14 cellular contexts compared by ENCODE assay signal in genomic region chr1:118914379-118915161, GRCh38.
DNase-seq lines count a peak whose midpoint lies in the region; ATAC-seq and TF ChIP-seq lines count a peak whose summit lies in the region.
"Had no signal": no experiment of that assay in that cellular context is flagged by ENCODE, and none has a peak within 500 bp of the region (broad histone marks: within the 10 kb centered on the region; RNA-seq: fewer than 3 reads in every experiment).

No MANE protein-coding gene starts in this region.

- H4K20me1 ChIP-seq in SK-N-SH (ENCODE audit: insufficient read depth): no peaks in the 10 kb centered on the region

- ATAC-seq in GM18909 (IDR thresholded peaks at IDR 0.05; ENCODE audit: poor library complexity, unreplicated experiment): peak; percentile 70
- peak; percentile 47 for ATAC-seq in HG02678 (IDR thresholded peaks at IDR 0.05; ENCODE audit: unreplicated experiment)
- peak; percentile 48 for ATAC-seq in HG03460 (IDR thresholded peaks at IDR 0.05; ENCODE audit: unreplicated experiment)
- peak; percentile 50 to 57 for ATAC-seq in lower lobe of right lung
- no peak for ATAC-seq in activated T-cell treated with anti-CD3 and anti-CD28 coated beads, Interleukin-2, amount 50 U/mL, for 4 hours

- no peak overlapping the region for H3K27ac ChIP-seq in lower lobe of right lung
- no peak overlapping the region for H3K27ac ChIP-seq in SK-N-SH (ENCODE audit: low read depth in 2 of 2, low read length in 1 of 2)
- H3K27ac ChIP-seq: colonic mucosa, HL-60 had no signal

- H3K4me1 ChIP-seq in lower lobe of right lung (no peaks in the 10 kb centered on the region), SK-N-SH (ENCODE audit: control insufficient read depth in 1 of 2, insufficient read depth in 2 of 2, low read depth in 1 of 2, low read length in 1 of 2) (no peaks in the 10 kb centered on the region)
- H3K4me1 ChIP-seq: colonic mucosa had no signal

- H3K79me2 ChIP-seq in SK-N-SH (ENCODE audit: insufficient read depth): no peaks in the 10 kb centered on the region

- H3K4me1 Mint-ChIP-seq in activated T-cell treated with anti-CD3 and anti-CD28 coated beads, Interleukin-2, amount 50 U/mL, for 4 hours (ENCODE audit: low read depth): no peaks in the 10 kb centered on the region
- H3K4me1 Mint-ChIP-seq in type B pancreatic cell (ENCODE audit: unreplicated experiment): no peaks in the 10 kb centered on the region
- H3K4me1 Mint-ChIP-seq: CD14-positive monocyte had no signal

- no peak overlapping the region for H3K27ac Mint-ChIP-seq in type B pancreatic cell
- H3K27ac Mint-ChIP-seq: CD14-positive monocyte had no signal

- H3K9me3 ChIP-seq in lower lobe of right lung: no peaks in the 10 kb centered on the region
- no peaks in the 10 kb centered on the region for H3K9me3 ChIP-seq in SK-N-SH
- H3K9me3 ChIP-seq: colonic mucosa had no signal

- no peak for TF ChIP-seq EP300 in SK-N-SH (IDR thresholded peaks at IDR 0.05; ENCODE audit: borderline replicate concordance in 1 of 2, low read depth in 1 of 2, low read length in 1 of 2)

- H3K9me2 ChIP-seq in SK-N-SH: no peaks in the 10 kb centered on the region

- no peak for TF ChIP-seq RAD21 in SK-N-SH (IDR thresholded peaks at IDR 0.05; ENCODE audit: low read length)

- no peaks in the 10 kb centered on the region for H3K27me3 ChIP-seq in lower lobe of right lung (ENCODE audit: low read depth)
- no peaks in the 10 kb centered on the region for H3K27me3 ChIP-seq in SK-N-SH (ENCODE audit: insufficient read depth)
- H3K27me3 ChIP-seq: colonic mucosa had no signal

- H3K36me3 Mint-ChIP-seq in activated T-cell treated with anti-CD3 and anti-CD28 coated beads, Interleukin-2, amount 50 U/mL, for 4 hours (ENCODE audit: insufficient read depth): no peaks in the 10 kb centered on the region
- no peaks in the 10 kb centered on the region for H3K36me3 Mint-ChIP-seq in type B pancreatic cell
- H3K36me3 Mint-ChIP-seq: CD14-positive monocyte had no signal

- no peak overlapping the region for H3K4me3 Mint-ChIP-seq in activated T-cell treated with anti-CD3 and anti-CD28 coated beads, Interleukin-2, amount 50 U/mL, for 4 hours
- H3K4me3 Mint-ChIP-seq in type B pancreatic cell: no peak overlapping the region
- H3K4me3 Mint-ChIP-seq: CD14-positive monocyte had no signal

- 2% methylated on average over 2 of the region's 2 CpGs for WGBS in SK-N-SH (ENCODE audit: low lambda C conversion rate)

- no peak for DNase-seq in lower lobe of right lung
- no peak for DNase-seq in stimulated activated CD4-positive, alpha-beta T cell treated with anti-CD3 and anti-CD28 coated beads, Interleukin-4, amount 100 ng/mL, for 1 hour
- DNase-seq in activated T-cell treated with anti-CD3 and anti-CD28 coated beads, Interleukin-2, amount 50 U/mL, for 4 hours: no peak
- DNase-seq in SK-N-SH: no peak
- no peak for DNase-seq in type B pancreatic cell (ENCODE audit: extremely low spot score, unreplicated experiment)
- DNase-seq: colonic mucosa, GF-D8, NCI-H748 treated with DMSO at 0.1 percent for 48 hours, SHP77 had no signal

- no peaks in the 10 kb centered on the region for H3F3A ChIP-seq in SK-N-SH (replicated peaks; ENCODE audit: insufficient read depth)

- CTCF ChIA-PET in SK-N-SH (lab: Yijun Ruan, JAX): no interaction called here

- no peak overlapping the region for H2AFZ ChIP-seq in SK-N-SH (ENCODE audit: low read depth)

- H3K9ac ChIP-seq in SK-N-SH: no peak overlapping the region

- no peak overlapping the region for H3K4me2 ChIP-seq in SK-N-SH

- intact Hi-C loops in lower lobe of right lung (cut with DNase I): no loop called here

- no peaks in the 10 kb centered on the region for H3K9me3 Mint-ChIP-seq in activated T-cell treated with anti-CD3 and anti-CD28 coated beads, Interleukin-2, amount 50 U/mL, for 4 hours
- no peaks in the 10 kb centered on the region for H3K9me3 Mint-ChIP-seq in type B pancreatic cell

- POLR2A ChIA-PET in SK-N-SH (lab: Yijun Ruan, JAX): no interaction called here

- no peak for TF ChIP-seq CTCF in lower lobe of right lung (IDR thresholded peaks at IDR 0.05)
- no peak for TF ChIP-seq CTCF in SK-N-SH (IDR thresholded peaks at IDR 0.05)
- TF ChIP-seq CTCF in type B pancreatic cell (conservative IDR thresholded peaks at IDR 0.05): no peak

- no peaks in the 10 kb centered on the region for H3K36me3 ChIP-seq in lower lobe of right lung
- no peaks in the 10 kb centered on the region for H3K36me3 ChIP-seq in SK-N-SH (replicated peaks in 1 of 2; ENCODE audit: control insufficient read depth in 1 of 2, insufficient read depth in 2 of 2, low read length in 1 of 2)
- H3K36me3 ChIP-seq: colonic mucosa had no signal

- no peaks in the 10 kb centered on the region for H3K27me3 Mint-ChIP-seq in activated T-cell treated with anti-CD3 and anti-CD28 coated beads, Interleukin-2, amount 50 U/mL, for 4 hours (ENCODE audit: low read depth)
- H3K27me3 Mint-ChIP-seq in type B pancreatic cell: peaks cover 13% of the 10 kb centered on the region

- no peak overlapping the region for H3K4me3 ChIP-seq in lower lobe of right lung
- no peak overlapping the region for H3K4me3 ChIP-seq in SK-N-SH (ENCODE audit: low read depth in 2 of 2, low read length in 1 of 2)
- H3K4me3 ChIP-seq: colonic mucosa had no signal

TF ChIP-seq in SK-N-SH, 30 proteins besides CTCF, POLR2A, EP300 and RAD21:
- TF ChIP-seq NFIC (IDR thresholded peaks at IDR 0.05; ENCODE audit: borderline replicate concordance) (no peak), RCOR1 (IDR thresholded peaks at IDR 0.05; ENCODE audit: low read length) (no peak), SIN3A (IDR thresholded peaks at IDR 0.05; ENCODE audit: borderline replicate concordance, low read depth, low read length) (no peak), YY1 (IDR thresholded peaks at IDR 0.05; ENCODE audit: low read depth) (no peak), RFX5 (IDR thresholded peaks at IDR 0.05; ENCODE audit: low read length) (no peak), TEAD4 (IDR thresholded peaks at IDR 0.05; ENCODE audit: borderline replicate concordance, insufficient read depth) (no peak), ELF1 (IDR thresholded peaks at IDR 0.05) (no peak), FOSL2 (IDR thresholded peaks at IDR 0.05; ENCODE audit: borderline replicate concordance, low read depth) (no peak), MEF2A (IDR thresholded peaks at IDR 0.05; ENCODE audit: borderline replicate concordance, low read depth) (no peak), TAF1 (IDR thresholded peaks at IDR 0.05; ENCODE audit: borderline replicate concordance, low read depth, low read length) (no peak), GABPA (IDR thresholded peaks at IDR 0.05; ENCODE audit: low read depth) (no peak), NRF1 (IDR thresholded peaks at IDR 0.05; ENCODE audit: low read depth, low read length) (no peak), FOXM1 (IDR thresholded peaks at IDR 0.05; ENCODE audit: low read depth) (no peak), USF1 (IDR thresholded peaks at IDR 0.05; ENCODE audit: borderline replicate concordance, low read depth) (no peak), EZH2phosphoT487 (IDR thresholded peaks at IDR 0.05; ENCODE audit: borderline replicate concordance, low read depth) (no peak), TCF12 (IDR thresholded peaks at IDR 0.05) (no peak)
- TF ChIP-seq, protein P1, sequence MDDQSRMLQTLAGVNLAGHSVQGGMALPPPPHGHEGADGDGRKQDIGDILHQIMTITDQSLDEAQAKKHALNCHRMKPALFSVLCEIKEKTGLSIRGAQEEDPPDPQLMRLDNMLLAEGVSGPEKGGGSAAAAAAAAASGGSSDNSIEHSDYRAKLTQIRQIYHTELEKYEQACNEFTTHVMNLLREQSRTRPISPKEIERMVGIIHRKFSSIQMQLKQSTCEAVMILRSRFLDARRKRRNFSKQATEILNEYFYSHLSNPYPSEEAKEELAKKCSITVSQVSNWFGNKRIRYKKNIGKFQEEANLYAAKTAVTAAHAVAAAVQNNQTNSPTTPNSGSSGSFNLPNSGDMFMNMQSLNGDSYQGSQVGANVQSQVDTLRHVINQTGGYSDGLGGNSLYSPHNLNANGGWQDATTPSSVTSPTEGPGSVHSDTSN (IDR thresholded peaks at IDR 0.05): no peak
- TF ChIP-seq, protein P2, sequence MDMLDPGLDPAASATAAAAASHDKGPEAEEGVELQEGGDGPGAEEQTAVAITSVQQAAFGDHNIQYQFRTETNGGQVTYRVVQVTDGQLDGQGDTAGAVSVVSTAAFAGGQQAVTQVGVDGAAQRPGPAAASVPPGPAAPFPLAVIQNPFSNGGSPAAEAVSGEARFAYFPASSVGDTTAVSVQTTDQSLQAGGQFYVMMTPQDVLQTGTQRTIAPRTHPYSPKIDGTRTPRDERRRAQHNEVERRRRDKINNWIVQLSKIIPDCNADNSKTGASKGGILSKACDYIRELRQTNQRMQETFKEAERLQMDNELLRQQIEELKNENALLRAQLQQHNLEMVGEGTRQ (IDR thresholded peaks at IDR 0.05; ENCODE audit: borderline replicate concordance, low read depth, low read length): no peak

Comparison
In these comparisons a context has a peak if more than half of its experiments do, and no peak if none do; other contexts are left out.
1. ATAC-seq: peak in GM18909 (single experiment), HG02678 (single experiment), HG03460 (single experiment) and lower lobe of right lung (2 of 2); none in activated T-cell treated with anti-CD3 and anti-CD28 coated beads, Interleukin-2, amount 50 U/mL, for 4 hours (0 of 2).